Comparison of ENCODE assay signal across 32 cellular contexts in genomic region chr13:59270327-59270726, GRCh38.
"Had no signal": no experiment of that assay in that cellular context is flagged by ENCODE, and none has a peak within 500 bp of the region (broad histone marks: within the 10 kb centered on the region; RNA-seq: fewer than 3 reads in every experiment).

No MANE protein-coding gene starts in this region.

- ATAC-seq: activated T-cell treated with anti-CD3 and anti-CD28 coated beads, Interleukin-2, amount 50 U/mL, for 72 hours; body of pancreas; esophagus mucosa; WTC11 had no signal

- DNase-seq: activated CD4-positive, alpha-beta memory T cell treated with anti-CD3 and anti-CD28 coated beads, Interleukin-2, amount 10 ng/mL, durations not matched to agents 7 days and 5 days; activated CD4-positive, alpha-beta T cell treated with anti-CD3 and anti-CD28 coated beads for 1 hour; activated CD4-positive, alpha-beta T cell treated with anti-CD3 and anti-CD28 coated beads for 4 hours; activated CD4-positive, alpha-beta T cell treated with anti-CD3 and anti-CD28 coated beads, Interleukin-2, amount 10 ng/mL, durations not matched to agents 7 days and 5 days; activated CD4-positive, alpha-beta T cell treated with anti-CD3 and anti-CD28 coated beads, Interleukin-2, amount 50 U/mL, for 4 hours; activated CD8-positive, alpha-beta memory T cell treated with anti-CD3 and anti-CD28 coated beads, Interleukin-2, amount 50 U/mL, for 48 hours; activated gamma-delta T cell; activated naive CD4-positive, alpha-beta T cell treated with anti-CD3 and anti-CD28 coated beads, Interleukin-2, amount 50 U/mL, for 16 hours; activated naive CD4-positive, alpha-beta T cell treated with Interleukin-2 at 50 U/mL for 16 hours; activated T-cell treated with anti-CD3 and anti-CD28 coated beads for 4 hours; activated T-cell treated with anti-CD3 and anti-CD28 coated beads, Interleukin-2, amount 50 U/mL, for 24 hours; activated T-cell treated with anti-CD3 and anti-CD28 coated beads, Interleukin-2, amount 50 U/mL, for 72 hours; amniotic stem cell; anterior cingulate cortex; body of pancreas; central memory CD4-positive, alpha-beta T cell; cerebellar nuclear complex; colonic mucosa; effector CD8-positive, alpha-beta T cell; foreskin fibroblast; head of caudate nucleus; T-helper 2 cell had no signal

- H3K9me3 ChIP-seq: body of pancreas, colonic mucosa had no signal

- H3K27me3 Mint-ChIP-seq: activated CD4-positive, alpha-beta memory T cell treated with anti-CD3 and anti-CD28 coated beads, Interleukin-2, amount 10 ng/mL, durations not matched to agents 7 days and 5 days had no signal

- H3K9me3 Mint-ChIP-seq: activated CD4-positive, alpha-beta memory T cell treated with anti-CD3 and anti-CD28 coated beads, Interleukin-2, amount 10 ng/mL, durations not matched to agents 7 days and 5 days; activated CD4-positive, alpha-beta T cell treated with anti-CD3 and anti-CD28 coated beads, Interleukin-2, amount 10 ng/mL, durations not matched to agents 7 days and 5 days; activated T-cell treated with anti-CD3 and anti-CD28 coated beads, Interleukin-2, amount 50 U/mL, for 24 hours; WTC11 had no signal

- H3K27ac ChIP-seq: body of pancreas, cardiac muscle cell, colonic mucosa, epithelial cell of prostate, VCaP had no signal

- H3K27me3 ChIP-seq: body of pancreas, cardiac muscle cell, colonic mucosa had no signal

- H3K27ac Mint-ChIP-seq: activated CD4-positive, alpha-beta memory T cell treated with anti-CD3 and anti-CD28 coated beads, Interleukin-2, amount 10 ng/mL, durations not matched to agents 7 days and 5 days; activated CD4-positive, alpha-beta T cell treated with anti-CD3 and anti-CD28 coated beads, Interleukin-2, amount 10 ng/mL, durations not matched to agents 7 days and 5 days; activated naive CD8-positive, alpha-beta T cell; activated T-cell treated with anti-CD3 and anti-CD28 coated beads, Interleukin-2, amount 50 U/mL, for 24 hours; activated T-cell treated with anti-CD3 and anti-CD28 coated beads, Interleukin-2, amount 50 U/mL, for 72 hours; WTC11 had no signal

- H3K4me3 ChIP-seq: body of pancreas, cardiac muscle cell, colonic mucosa had no signal

- H3K4me1 ChIP-seq: body of pancreas, colonic mucosa had no signal

- H3K36me3 ChIP-seq: cardiac muscle cell, colonic mucosa had no signal

- H3K4me3 Mint-ChIP-seq: activated CD4-positive, alpha-beta memory T cell treated with anti-CD3 and anti-CD28 coated beads, Interleukin-2, amount 10 ng/mL, durations not matched to agents 7 days and 5 days; activated CD4-positive, alpha-beta T cell treated with anti-CD3 and anti-CD28 coated beads, Interleukin-2, amount 10 ng/mL, durations not matched to agents 7 days and 5 days; activated naive CD8-positive, alpha-beta T cell; activated T-cell treated with anti-CD3 and anti-CD28 coated beads, Interleukin-2, amount 50 U/mL, for 24 hours; activated T-cell treated with anti-CD3 and anti-CD28 coated beads, Interleukin-2, amount 50 U/mL, for 72 hours; WTC11 had no signal

- FAIRE-seq: endometrium, endothelial cell of umbilical vein, frontal cortex, TTC549 had no signal

- H3K36me3 Mint-ChIP-seq: activated naive CD8-positive, alpha-beta T cell; WTC11 had no signal

- H3K4me1 Mint-ChIP-seq: activated CD4-positive, alpha-beta memory T cell treated with anti-CD3 and anti-CD28 coated beads, Interleukin-2, amount 10 ng/mL, durations not matched to agents 7 days and 5 days; activated CD4-positive, alpha-beta T cell treated with anti-CD3 and anti-CD28 coated beads, Interleukin-2, amount 10 ng/mL, durations not matched to agents 7 days and 5 days had no signal
